Comparison of ENCODE assay signal across 2 cellular contexts in the genomic region with DNA sequence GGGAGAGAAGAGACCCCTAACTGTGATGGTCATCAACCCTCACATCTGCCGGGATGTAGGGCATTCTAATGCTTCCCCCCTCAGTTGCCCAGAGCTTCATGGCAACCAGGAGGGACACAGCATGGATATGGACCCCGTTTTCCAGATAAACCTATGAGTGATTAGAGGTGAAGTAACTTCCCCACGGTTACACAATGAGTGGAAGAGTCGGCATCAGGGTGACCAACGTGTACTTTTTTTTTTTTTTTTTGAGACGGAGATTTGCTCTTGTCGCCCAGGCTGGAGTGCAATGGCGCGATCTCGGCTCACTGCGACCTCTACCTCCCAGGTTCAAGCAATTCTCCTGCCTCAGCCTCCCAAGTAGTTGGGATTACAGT.
TF ChIP-seq lines count a peak whose summit lies in the region.

No MANE protein-coding gene starts in this region.

TF ChIP-seq in liver, 16 proteins besides CTCF, POLR2A, EP300 and RAD21:
- TF ChIP-seq HNF4A (conservative IDR thresholded peaks at IDR 0.05) (no peak), SP1 (IDR thresholded peaks at IDR 0.05) (no peak), EGR1 (IDR thresholded peaks at IDR 0.05; ENCODE audit: low read depth in 2 of 2) (no peak), JUND (IDR thresholded peaks at IDR 0.05) (no peak), REST (IDR thresholded peaks at IDR 0.05) (no peak), HNF4G (IDR thresholded peaks at IDR 0.05) (no peak), ATF3 (IDR thresholded peaks at IDR 0.05) (no peak), TAF1 (conservative IDR thresholded peaks at IDR 0.05) (no peak), MAX (IDR thresholded peaks at IDR 0.05) (no peak), GABPA (IDR thresholded peaks at IDR 0.05 in 1 of 2, conservative IDR thresholded peaks at IDR 0.05 in 1 of 2) (no peak), YY1 (IDR thresholded peaks at IDR 0.05) (no peak), FOXA1 (IDR thresholded peaks at IDR 0.05) (no peak), FOXA2 (IDR thresholded peaks at IDR 0.05) (no peak), NR2F2 (IDR thresholded peaks at IDR 0.05) (no peak), RXRA (IDR thresholded peaks at IDR 0.05) (no peak)
- TF ChIP-seq, protein P1, sequence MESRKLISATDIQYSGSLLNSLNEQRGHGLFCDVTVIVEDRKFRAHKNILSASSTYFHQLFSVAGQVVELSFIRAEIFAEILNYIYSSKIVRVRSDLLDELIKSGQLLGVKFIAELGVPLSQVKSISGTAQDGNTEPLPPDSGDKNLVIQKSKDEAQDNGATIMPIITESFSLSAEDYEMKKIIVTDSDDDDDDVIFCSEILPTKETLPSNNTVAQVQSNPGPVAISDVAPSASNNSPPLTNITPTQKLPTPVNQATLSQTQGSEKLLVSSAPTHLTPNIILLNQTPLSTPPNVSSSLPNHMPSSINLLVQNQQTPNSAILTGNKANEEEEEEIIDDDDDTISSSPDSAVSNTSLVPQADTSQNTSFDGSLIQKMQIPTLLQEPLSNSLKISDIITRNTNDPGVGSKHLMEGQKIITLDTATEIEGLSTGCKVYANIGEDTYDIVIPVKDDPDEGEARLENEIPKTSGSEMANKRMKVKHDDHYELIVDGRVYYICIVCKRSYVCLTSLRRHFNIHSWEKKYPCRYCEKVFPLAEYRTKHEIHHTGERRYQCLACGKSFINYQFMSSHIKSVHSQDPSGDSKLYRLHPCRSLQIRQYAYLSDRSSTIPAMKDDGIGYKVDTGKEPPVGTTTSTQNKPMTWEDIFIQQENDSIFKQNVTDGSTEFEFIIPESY (IDR thresholded peaks at IDR 0.05) = no peak

TF ChIP-seq in HepG2, 621 proteins besides CTCF, POLR2A, EP300 and RAD21:
- no peak for TF ChIP-seq JARID2 (CRISPR knock-in tag; IDR thresholded peaks at IDR 0.05; ENCODE audit: insufficient replicate concordance)
- TF ChIP-seq, protein P2, sequence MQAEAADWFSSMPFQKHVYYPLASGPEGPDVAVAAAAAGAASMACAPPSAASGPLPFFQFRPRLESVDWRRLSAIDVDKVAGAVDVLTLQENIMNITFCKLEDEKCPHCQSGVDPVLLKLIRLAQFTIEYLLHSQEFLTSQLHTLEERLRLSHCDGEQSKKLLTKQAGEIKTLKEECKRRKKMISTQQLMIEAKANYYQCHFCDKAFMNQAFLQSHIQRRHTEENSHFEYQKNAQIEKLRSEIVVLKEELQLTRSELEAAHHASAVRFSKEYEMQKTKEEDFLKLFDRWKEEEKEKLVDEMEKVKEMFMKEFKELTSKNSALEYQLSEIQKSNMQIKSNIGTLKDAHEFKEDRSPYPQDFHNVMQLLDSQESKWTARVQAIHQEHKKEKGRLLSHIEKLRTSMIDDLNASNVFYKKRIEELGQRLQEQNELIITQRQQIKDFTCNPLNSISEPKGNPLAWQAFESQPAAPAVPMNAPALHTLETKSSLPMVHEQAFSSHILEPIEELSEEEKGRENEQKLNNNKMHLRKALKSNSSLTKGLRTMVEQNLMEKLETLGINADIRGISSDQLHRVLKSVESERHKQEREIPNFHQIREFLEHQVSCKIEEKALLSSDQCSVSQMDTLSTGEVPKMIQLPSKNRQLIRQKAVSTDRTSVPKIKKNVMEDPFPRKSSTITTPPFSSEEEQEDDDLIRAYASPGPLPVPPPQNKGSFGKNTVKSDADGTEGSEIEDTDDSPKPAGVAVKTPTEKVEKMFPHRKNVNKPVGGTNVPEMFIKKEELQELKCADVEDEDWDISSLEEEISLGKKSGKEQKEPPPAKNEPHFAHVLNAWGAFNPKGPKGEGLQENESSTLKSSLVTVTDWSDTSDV (CRISPR knock-in tag; IDR thresholded peaks at IDR 0.05) = no peak
- TF ChIP-seq KDM1A (CRISPR knock-in tag; IDR thresholded peaks at IDR 0.05) = no peak
- TF ChIP-seq RFXAP (CRISPR knock-in tag; IDR thresholded peaks at IDR 0.05; ENCODE audit: borderline replicate concordance) = no peak
- no peak for TF ChIP-seq TFDP1 (CRISPR knock-in tag; IDR thresholded peaks at IDR 0.05; ENCODE audit: borderline replicate concordance)
- TF ChIP-seq ZNF574 (CRISPR knock-in tag; IDR thresholded peaks at IDR 0.05) = no peak
- TF ChIP-seq ZNF20 (CRISPR knock-in tag; IDR thresholded peaks at IDR 0.05) = no peak
- no peak for TF ChIP-seq ZFY (CRISPR knock-in tag; IDR thresholded peaks at IDR 0.05)
- TF ChIP-seq SP140L (CRISPR knock-in tag; IDR thresholded peaks at IDR 0.05; ENCODE audit: borderline replicate concordance) = no peak
- TF ChIP-seq PLSCR1 (CRISPR knock-in tag; IDR thresholded peaks at IDR 0.05; ENCODE audit: borderline replicate concordance) = no peak
- TF ChIP-seq SRF (IDR thresholded peaks at IDR 0.05; ENCODE audit: low read depth, low read length) = no peak
- TF ChIP-seq IKZF4 (CRISPR knock-in tag; IDR thresholded peaks at IDR 0.05; ENCODE audit: borderline replicate concordance, low read depth, not compliant biosample characterization) = no peak
- no peak for TF ChIP-seq ZNF225 (CRISPR knock-in tag; IDR thresholded peaks at IDR 0.05)
- no peak for TF ChIP-seq IKZF1 (IDR thresholded peaks at IDR 0.05)
- TF ChIP-seq ZNF784 (CRISPR knock-in tag; IDR thresholded peaks at IDR 0.05; ENCODE audit: borderline replicate concordance) = no peak
- no peak for TF ChIP-seq FOXO4 (CRISPR knock-in tag; conservative IDR thresholded peaks at IDR 0.05)
